Comparison of ENCODE assay signal across 26 cellular contexts in the genomic region with DNA sequence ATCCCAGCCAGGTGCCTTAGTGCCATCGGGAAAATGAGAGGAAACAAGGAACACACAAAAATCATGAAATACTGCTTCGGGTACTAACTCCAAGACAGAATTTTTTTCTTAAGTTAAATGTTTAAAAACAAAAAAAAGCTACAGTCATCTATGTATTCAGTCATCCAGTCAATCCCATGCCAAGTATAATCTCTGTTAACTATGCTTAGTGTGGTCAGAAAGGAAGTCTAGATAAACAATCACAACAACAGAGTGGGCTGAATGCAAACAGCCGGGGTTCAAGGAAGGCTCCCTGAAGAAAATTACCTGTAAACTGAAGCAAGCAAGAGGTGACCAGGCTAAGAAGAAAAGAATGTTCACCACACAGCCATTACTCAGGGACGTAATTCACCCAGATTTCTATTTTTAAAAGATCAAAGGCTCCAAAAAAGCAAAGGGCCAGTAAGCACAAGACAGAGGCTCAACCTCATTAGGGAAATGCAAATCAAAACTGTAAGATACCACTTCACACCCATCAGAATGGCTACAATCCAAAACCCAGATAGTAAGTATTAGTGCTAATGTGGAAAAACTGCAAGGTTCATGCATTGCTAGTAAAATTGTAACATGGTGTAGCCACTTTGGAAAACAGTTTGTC. TPM values are rescaled to one million over a fixed set of nuclear protein-coding genes. Genes with fewer than 3 reads are reported as not detected.
DNase-seq lines count a peak whose midpoint lies in the region; ATAC-seq and TF ChIP-seq lines count a peak whose summit lies in the region.
"Had no signal": no experiment of that assay in that cellular context is flagged by ENCODE, and none has a peak within 500 bp of the region (broad histone marks: within the 10 kb centered on the region; RNA-seq: fewer than 3 reads in every experiment).

No MANE protein-coding gene starts in this region.

- H3K9me3 ChIP-seq in cardiac muscle cell (ENCODE audit: low read depth) = no peaks in the 10 kb centered on the region
- H3K9me3 ChIP-seq in heart left ventricle = no peaks in the 10 kb centered on the region
- no peaks in the 10 kb centered on the region for H3K9me3 ChIP-seq in HUES6 (ENCODE audit: control insufficient read depth, insufficient read depth, low read depth, low read length)
- no peaks in the 10 kb centered on the region for H3K9me3 ChIP-seq in endodermal cell (ENCODE audit: control insufficient read depth, low read length)
- no peaks in the 10 kb centered on the region for H3K9me3 ChIP-seq in PC-9 (ENCODE audit: insufficient read depth, low read depth)
- no peaks in the 10 kb centered on the region for H3K9me3 ChIP-seq in stomach
- H3K9me3 ChIP-seq: A549, ascending aorta, heart right ventricle, tibial artery had no signal

- H3K4me3 Mint-ChIP-seq in endodermal cell (no peak overlapping the region), type B pancreatic cell (no peak overlapping the region), osteocyte (ENCODE audit: unreplicated experiment) (no peak overlapping the region)
- H3K4me3 Mint-ChIP-seq: activated CD8-positive, alpha-beta memory T cell treated with anti-CD3 and anti-CD28 coated beads, Interleukin-2, amount 10 ng/mL, durations not matched to agents 7 days and 5 days; dendritic cell treated with granulocyte-macrophage colony-stimulating factor and Interleukin-4, amounts not matched to agents 40 ng/mL and 50 ng/mL, for 4 days; T-helper 17 cell had no signal

- WGBS in heart left ventricle, 4 donors = 36 to 53% (median 45%) methylated on average over 4 of the region's 4 CpGs
- WGBS in endodermal cell (ENCODE audit: insufficient coverage in 1 of 2, insufficient read length in 1 of 2), 2 experiments = 71 to 92% methylated on average over 2 to 4 of the region's 4 CpGs
- WGBS in stomach, 5 donors = 39 to 57% (median 50%) methylated on average over 4 of the region's 4 CpGs

- H3K9me3 Mint-ChIP-seq in endodermal cell (no peaks in the 10 kb centered on the region), type B pancreatic cell (no peaks in the 10 kb centered on the region), osteocyte (ENCODE audit: unreplicated experiment) (no peaks in the 10 kb centered on the region)
- H3K9me3 Mint-ChIP-seq: dendritic cell treated with granulocyte-macrophage colony-stimulating factor and Interleukin-4, amounts not matched to agents 40 ng/mL and 50 ng/mL, for 4 days had no signal

- no peaks in the 10 kb centered on the region for H4K20me1 ChIP-seq in PC-9 (ENCODE audit: insufficient read depth)

- intact Hi-C loops in heart left ventricle (cut with DNase I) = no loop called here
- intact Hi-C loops in PC-9 (cut with micrococcal nuclease; ENCODE audit: unreplicated experiment) = no loop called here
- intact Hi-C loops in stomach (cut with DNase I; ENCODE audit: low total_unique reads) = no loop called here

- H3K4me1 ChIP-seq in cardiac muscle cell (ENCODE audit: low read depth) = peaks cover 28% of the 10 kb centered on the region
- H3K4me1 ChIP-seq in heart left ventricle = peaks cover 0 to 16% (median 9%) of the 10 kb centered on the region in 12 donors
- H3K4me1 ChIP-seq in HUES6 (ENCODE audit: control insufficient read depth, insufficient read depth, low read length) = peaks cover 20% of the 10 kb centered on the region
- H3K4me1 ChIP-seq in endodermal cell (ENCODE audit: control insufficient read depth, insufficient read depth, low read length) = peaks cover 9% of the 10 kb centered on the region
- no peaks in the 10 kb centered on the region for H3K4me1 ChIP-seq in PC-9 (replicated peaks; ENCODE audit: insufficient read depth)
- peaks cover 0 to 27% (median 16%) of the 10 kb centered on the region in 4 donors for H3K4me1 ChIP-seq in stomach
- H3K4me1 ChIP-seq: A549 had no signal

- BruUV-seq in PC-9 (replicated peaks; lab: Mats Ljungman, UMichigan) = no TSS peak

- DNase-seq in cardiac muscle cell (ENCODE audit: low read depth in 1 of 2, low spot score in 1 of 2) = peak in 1 of 2 donors; percentile 27
- DNase-seq in heart left ventricle = no peak
- DNase-seq in endodermal cell = no peak
- no peak for DNase-seq in PC-9
- DNase-seq in type B pancreatic cell (ENCODE audit: extremely low spot score, unreplicated experiment) = no peak
- no peak for DNase-seq in stomach
- no peak for DNase-seq in osteocyte (ENCODE audit: extremely low spot score, unreplicated experiment)
- DNase-seq: activated CD8-positive, alpha-beta memory T cell treated with anti-CD3 and anti-CD28 coated beads, Interleukin-2, amount 10 ng/mL, durations not matched to agents 7 days and 5 days; activated effector memory CD4-positive, alpha-beta T cell treated with anti-CD3 and anti-CD28 coated beads, Interleukin-2, amount 50 U/mL, for 16 hours; COR-L47; KG1; midbrain; NCI-H1417 treated with DMSO at 0.1 percent for 48 hours; NK-92 treated with Interleukin-12 subunit alpha and Interleukin-12 subunit beta, amount 100 ng/mL, for 24 hours; nucleus accumbens; SHP77 treated with DMSO at 0.1 percent for 48 hours; T-helper 17 cell; tibial artery had no signal

- H3K27ac ChIP-seq in cardiac muscle cell (peak overlapping the region; percentile 73), heart left ventricle (no peak overlapping the region), HUES6 (ENCODE audit: low read depth, low read length) (peak overlapping the region; percentile 0; the same call in 1 of the 2 replicates), endodermal cell (ENCODE audit: low read depth, low read length) (peak overlapping the region; percentile 5), PC-9 (no peak overlapping the region), stomach (no peak overlapping the region)
- H3K27ac ChIP-seq: A549, ascending aorta, tibial artery had no signal

- H3K27me3 ChIP-seq in cardiac muscle cell = no peaks in the 10 kb centered on the region
- no peaks in the 10 kb centered on the region for H3K27me3 ChIP-seq in heart left ventricle
- H3K27me3 ChIP-seq in HUES6 (ENCODE audit: control insufficient read depth, insufficient read depth, low read length) = no peaks in the 10 kb centered on the region
- H3K27me3 ChIP-seq in endodermal cell (ENCODE audit: control insufficient read depth, insufficient read depth, low read length, poor library complexity, severe bottlenecking) = no peaks in the 10 kb centered on the region
- H3K27me3 ChIP-seq in PC-9 (ENCODE audit: insufficient read depth, low read depth) = no peaks in the 10 kb centered on the region
- H3K27me3 ChIP-seq in stomach = no peaks in the 10 kb centered on the region
- H3K27me3 ChIP-seq: ascending aorta, heart right ventricle, tibial artery had no signal

- POLR2A ChIA-PET in PC-9 (lab: Charles Lee; ENCODE audit: unreplicated experiment) = no interaction called here

- no peaks in the 10 kb centered on the region for H3K9me2 ChIP-seq in PC-9 (ENCODE audit: insufficient read depth)

- TF ChIP-seq CTCF in cardiac muscle cell (IDR thresholded peaks at IDR 0.05; ENCODE audit: low read depth, low read length) (no peak), heart left ventricle (IDR thresholded peaks at IDR 0.05) (no peak), endodermal cell (conservative IDR thresholded peaks at IDR 0.05) (peak; percentile 9), PC-9 (conservative IDR thresholded peaks at IDR 0.05) (no peak), type B pancreatic cell (conservative IDR thresholded peaks at IDR 0.05) (no peak), stomach (IDR thresholded peaks at IDR 0.05) (no peak), osteocyte (IDR thresholded peaks at IDR 0.05) (no peak)

- H3K9ac ChIP-seq in HUES6 (ENCODE audit: low read length) = no peak overlapping the region
- no peak overlapping the region for H3K9ac ChIP-seq in endodermal cell (ENCODE audit: extremely low read depth, low read length, poor library complexity, severe bottlenecking)

- TF ChIP-seq EP300 in stomach (IDR thresholded peaks at IDR 0.05) = no peak

- CTCF ChIA-PET in PC-9 (lab: Charles Lee) = no interaction called here

- H3K36me3 ChIP-seq in cardiac muscle cell (no peaks in the 10 kb centered on the region), heart left ventricle (no peaks in the 10 kb centered on the region), HUES6 (ENCODE audit: control insufficient read depth, insufficient read depth, low read length) (no peaks in the 10 kb centered on the region), endodermal cell (ENCODE audit: control insufficient read depth, insufficient read depth, low read length) (peaks cover 6% of the 10 kb centered on the region), PC-9 (ENCODE audit: low read depth) (no peaks in the 10 kb centered on the region), stomach (no peaks in the 10 kb centered on the region)
- H3K36me3 ChIP-seq: ascending aorta, heart right ventricle, tibial artery had no signal

- no peak overlapping the region for H3K4me3 ChIP-seq in cardiac muscle cell
- H3K4me3 ChIP-seq in heart left ventricle = no peak overlapping the region
- no peak overlapping the region for H3K4me3 ChIP-seq in HUES6 (ENCODE audit: low read depth, low read length)
- H3K4me3 ChIP-seq in endodermal cell (ENCODE audit: low read length) = peak overlapping the region; percentile 50
- no peak overlapping the region for H3K4me3 ChIP-seq in PC-9
- no peak overlapping the region for H3K4me3 ChIP-seq in stomach
- H3K4me3 ChIP-seq: A549, ascending aorta, heart right ventricle, tibial artery had no signal

- H2AFZ ChIP-seq in PC-9 = no peak overlapping the region

- peaks cover 7% of the 10 kb centered on the region for H3K36me3 Mint-ChIP-seq in endodermal cell (ENCODE audit: low read depth)
- peaks cover 9% of the 10 kb centered on the region for H3K36me3 Mint-ChIP-seq in type B pancreatic cell
- H3K36me3 Mint-ChIP-seq in osteocyte (ENCODE audit: unreplicated experiment) = peaks cover 10% of the 10 kb centered on the region

- no peaks in the 10 kb centered on the region for H3K79me2 ChIP-seq in PC-9 (ENCODE audit: low read depth)

- no peak overlapping the region for H3K4me2 ChIP-seq in PC-9
- H3K4me2 ChIP-seq: A549 had no signal

- TF ChIP-seq POLR2A in heart left ventricle (IDR thresholded peaks at IDR 0.05) (no peak), stomach (IDR thresholded peaks at IDR 0.05) (no peak)

- no peaks in the 10 kb centered on the region for H3F3A ChIP-seq in PC-9 (ENCODE audit: insufficient read depth, low read depth)

- H3K27me3 Mint-ChIP-seq in endodermal cell (ENCODE audit: insufficient read depth) (no peaks in the 10 kb centered on the region), type B pancreatic cell (no peaks in the 10 kb centered on the region), osteocyte (ENCODE audit: unreplicated experiment) (no peaks in the 10 kb centered on the region)
- H3K27me3 Mint-ChIP-seq: activated CD8-positive, alpha-beta memory T cell treated with anti-CD3 and anti-CD28 coated beads, Interleukin-2, amount 10 ng/mL, durations not matched to agents 7 days and 5 days; dendritic cell treated with granulocyte-macrophage colony-stimulating factor and Interleukin-4, amounts not matched to agents 40 ng/mL and 50 ng/mL, for 4 days; T-helper 17 cell had no signal

- ATAC-seq in heart left ventricle = no peak
- ATAC-seq: A549; activated CD4-positive, CD25-positive, alpha-beta regulatory T cell treated with anti-CD3 and anti-CD28 coated beads, Interleukin-2, amount 50 U/mL, for 24 hours; activated CD8-positive, alpha-beta memory T cell treated with anti-CD3 and anti-CD28 coated beads, Interleukin-2, amount 10 ng/mL, durations not matched to agents 7 days and 5 days; esophagus mucosa; HCT116; T-helper 17 cell had no signal

- peak overlapping the region; percentile 79 for H3K27ac Mint-ChIP-seq in endodermal cell
- H3K27ac Mint-ChIP-seq in type B pancreatic cell = no peak overlapping the region
- no peak overlapping the region for H3K27ac Mint-ChIP-seq in osteocyte (ENCODE audit: unreplicated experiment)
- H3K27ac Mint-ChIP-seq: activated CD8-positive, alpha-beta memory T cell treated with anti-CD3 and anti-CD28 coated beads, Interleukin-2, amount 10 ng/mL, durations not matched to agents 7 days and 5 days; dendritic cell treated with granulocyte-macrophage colony-stimulating factor and Interleukin-4, amounts not matched to agents 40 ng/mL and 50 ng/mL, for 4 days; T-helper 17 cell had no signal

- H3K4me1 Mint-ChIP-seq in endodermal cell (peaks cover 33% of the 10 kb centered on the region), type B pancreatic cell (ENCODE audit: unreplicated experiment) (peaks cover 34% of the 10 kb centered on the region), osteocyte (ENCODE audit: unreplicated experiment) (peaks cover 22% of the 10 kb centered on the region)

RNA-seq across cellular contexts. Expression of a gene that starts 53.0 kb away (rescaled TPM):
- total RNA-seq in cardiac muscle cell (59.5 and 81.0 TPM in 2 replicates), heart left ventricle (100 to 1,000 TPM in 8 of 9 donors, 10 to 100 TPM in 1; 65.9 to 236 (median 135) TPM), endodermal cell (100 to 1,000 TPM; 159 to 179 TPM), PC-9 (2021) (73.4 and 98.7 TPM in 2 replicates), type B pancreatic cell (ENCODE audit: low replicate concordance) (100 and 141 TPM in 2 replicates), stomach (100 to 1,000 TPM in 2 of 5 donors, 10 to 100 TPM in 3; 75.0 to 198 (median 99.2) TPM), osteocyte (76.8 and 79.7 TPM in 2 replicates)
- polyA plus RNA-seq in cardiac muscle cell (70.3 and 72.5 TPM in 2 replicates), heart left ventricle (100 to 1,000 TPM in 1 of 2 donors, 10 to 100 TPM in 1; 53.5 to 120 TPM), stomach (10 to 100 TPM; 15.6 to 21.6 (median 18.0) TPM)
- 120 TPM for polyA plus RNA-seq in endodermal cell (2013, experiment 1 of 2)
- polyA plus RNA-seq in endodermal cell (2013, experiment 2 of 2) = 97.7 TPM

Comparison
In these comparisons a context has a peak if more than half of its experiments do, and no peak if none do; other contexts are left out.
1. H3K27ac ChIP-seq: peak in cardiac muscle cell (single experiment), HUES6 (single experiment) and endodermal cell (single experiment); none in heart left ventricle (0 of 12), PC-9 (single experiment) and stomach (0 of 5).